Comparison of ENCODE assay signal across 8 cellular contexts in the genomic region with DNA sequence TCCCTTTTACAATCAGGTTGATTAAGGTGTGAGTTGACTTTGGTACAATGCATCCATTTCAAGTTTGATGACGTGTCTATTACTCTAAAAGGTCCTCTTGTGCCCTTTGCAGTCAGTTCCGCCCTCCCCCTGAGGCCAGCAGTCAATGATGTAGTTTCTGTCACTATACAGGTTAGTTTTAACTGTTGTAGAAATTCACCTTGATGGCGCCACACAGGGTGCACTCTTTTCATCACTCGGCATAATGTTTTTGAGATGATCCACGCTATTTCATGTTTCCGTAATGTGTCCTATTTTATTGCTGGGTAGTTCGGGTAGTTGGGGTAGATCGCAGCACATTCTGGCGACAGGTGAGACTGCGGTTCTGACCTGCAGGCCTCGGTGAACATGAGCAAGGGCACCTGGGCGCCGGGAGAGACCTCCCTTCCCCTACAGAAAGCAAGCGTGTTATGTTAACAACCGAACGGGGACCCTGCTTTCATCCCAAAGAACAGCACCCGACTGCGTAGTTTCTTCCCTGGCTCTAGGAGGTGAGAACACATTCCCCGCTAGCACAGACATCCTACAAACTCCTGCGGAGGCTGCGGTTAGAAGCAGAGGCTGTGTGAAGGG.
A peak's percentile ranks its signal among the peaks of the same experiment; 100 is the strongest.
DNase-seq lines count a peak whose midpoint lies in the region; ATAC-seq and TF ChIP-seq lines count a peak whose summit lies in the region.
"Not testable (repeated sequence)": the region's sequence is repeated elsewhere in the genome, so short reads cannot be mapped to it uniquely, and the experiment has no call there.

No MANE protein-coding gene starts in this region.

- H3K4me3 ChIP-seq in CD4-positive, CD25-positive, alpha-beta regulatory T cell (ENCODE audit: low read depth, low read length) = peak overlapping the region; percentile 74
- peak overlapping the region in 2 of 4 donors; percentile 35 to 50 for H3K4me3 ChIP-seq in Peyer's patch
- peak overlapping the region; percentile 42 for H3K4me3 ChIP-seq in epithelial cell of proximal tubule (ENCODE audit: low read depth, low read length)
- not testable (repeated sequence) for H3K4me3 ChIP-seq in mucosa of descending colon

- not testable (repeated sequence) for TF ChIP-seq CTCF in Peyer's patch (IDR thresholded peaks at IDR 0.05); epithelial cell of proximal tubule (conservative IDR thresholded peaks at IDR 0.05; ENCODE audit: low read depth, low read length); mucosa of descending colon (IDR thresholded peaks at IDR 0.05)

- TF ChIP-seq POLR2A in Peyer's patch (IDR thresholded peaks at IDR 0.05) = not testable (repeated sequence)

- H3K27ac ChIP-seq in CD4-positive, CD25-positive, alpha-beta regulatory T cell (ENCODE audit: insufficient read depth, low read length, poor library complexity, severe bottlenecking) = peak overlapping the region; percentile 69
- H3K27ac ChIP-seq in Peyer's patch = peak overlapping the region in 3 of 4 donors; percentile 70 to 78 (median 73)

- not testable (repeated sequence) for DNase-seq in CD4-positive, CD25-positive, alpha-beta regulatory T cell; Peyer's patch; epithelial cell of proximal tubule (ENCODE audit: low read depth); mucosa of descending colon

- not testable (repeated sequence) for H3K4me1 ChIP-seq in CD4-positive, CD25-positive, alpha-beta regulatory T cell (ENCODE audit: control insufficient read depth, insufficient read depth, low read length, poor library complexity, severe bottlenecking); Peyer's patch; mucosa of descending colon (ENCODE audit: low read depth)

- H3K36me3 Mint-ChIP-seq in CD4-positive, CD25-positive, alpha-beta regulatory T cell; activated naive CD8-positive, alpha-beta T cell; stimulated activated memory B cell treated with anti-CD40 and anti-IgM and Interleukin-4, amounts not matched to agents 10 μg/mL and 1 μg/mL and 100 μg/mL, for 72 hours: not testable (repeated sequence)

- peak overlapping the region; percentile 88 to 94 (median 92) for H3K4me3 Mint-ChIP-seq in CD4-positive, CD25-positive, alpha-beta regulatory T cell
- peak overlapping the region; percentile 75 for H3K4me3 Mint-ChIP-seq in activated naive CD8-positive, alpha-beta T cell
- peak overlapping the region; percentile 70 for H3K4me3 Mint-ChIP-seq in stimulated activated memory B cell treated with anti-CD40 and anti-IgM and Interleukin-4, amounts not matched to agents 10 μg/mL and 1 μg/mL and 100 μg/mL, for 72 hours

- H3K9me3 Mint-ChIP-seq in CD4-positive, CD25-positive, alpha-beta regulatory T cell; activated naive CD8-positive, alpha-beta T cell (ENCODE audit: low read depth); stimulated activated memory B cell treated with anti-CD40 and anti-IgM and Interleukin-4, amounts not matched to agents 10 μg/mL and 1 μg/mL and 100 μg/mL, for 72 hours: not testable (repeated sequence)

- not testable (repeated sequence) for H3K27me3 Mint-ChIP-seq in CD4-positive, CD25-positive, alpha-beta regulatory T cell; activated naive CD8-positive, alpha-beta T cell; stimulated activated memory B cell treated with anti-CD40 and anti-IgM and Interleukin-4, amounts not matched to agents 10 μg/mL and 1 μg/mL and 100 μg/mL, for 72 hours

- not testable (repeated sequence) for H3K27me3 ChIP-seq in CD4-positive, CD25-positive, alpha-beta regulatory T cell (ENCODE audit: control insufficient read depth, insufficient read depth, low read length); Peyer's patch

- ATAC-seq in CD4-positive, CD25-positive, alpha-beta regulatory T cell (ENCODE audit: low read depth in 2 of 2) = peak; percentile 7 to 8
- ATAC-seq in GM21515 (IDR thresholded peaks at IDR 0.05; ENCODE audit: unreplicated experiment) = peak; percentile 5
- peak; percentile 14 for ATAC-seq in HG03103 (IDR thresholded peaks at IDR 0.05; ENCODE audit: low read depth, unreplicated experiment)
- peak; percentile 5 for ATAC-seq in mucosa of descending colon
- peak; percentile 67 for ATAC-seq in stimulated activated memory B cell treated with anti-CD40 and anti-IgM and Interleukin-4, amounts not matched to agents 10 μg/mL and 1 μg/mL and 100 μg/mL, for 72 hours

- peak overlapping the region; percentile 94 to 98 (median 97) for H3K27ac Mint-ChIP-seq in CD4-positive, CD25-positive, alpha-beta regulatory T cell
- peak overlapping the region; percentile 98 for H3K27ac Mint-ChIP-seq in activated naive CD8-positive, alpha-beta T cell
- H3K27ac Mint-ChIP-seq in stimulated activated memory B cell treated with anti-CD40 and anti-IgM and Interleukin-4, amounts not matched to agents 10 μg/mL and 1 μg/mL and 100 μg/mL, for 72 hours = peak overlapping the region; percentile 92

- not testable (repeated sequence) for H3K36me3 ChIP-seq in CD4-positive, CD25-positive, alpha-beta regulatory T cell (ENCODE audit: control insufficient read depth, insufficient read depth, low read length); Peyer's patch; mucosa of descending colon (ENCODE audit: low read depth)

- intact Hi-C loops in mucosa of descending colon (cut with DNase I, micrococcal nuclease) = not testable (repeated sequence)

- not testable (repeated sequence) for H3K4me1 Mint-ChIP-seq in CD4-positive, CD25-positive, alpha-beta regulatory T cell; activated naive CD8-positive, alpha-beta T cell (ENCODE audit: low read depth); stimulated activated memory B cell treated with anti-CD40 and anti-IgM and Interleukin-4, amounts not matched to agents 10 μg/mL and 1 μg/mL and 100 μg/mL, for 72 hours

- not testable (repeated sequence) for H3K9me3 ChIP-seq in CD4-positive, CD25-positive, alpha-beta regulatory T cell (ENCODE audit: control insufficient read depth in 2 of 2, low read length in 2 of 2); Peyer's patch; mucosa of descending colon

Comparison
In these comparisons a context has a peak if more than half of its experiments do, and no peak if none do; other contexts are left out.
1. ATAC-seq: peak in every context shown above with its lines; median percentile 67 in stimulated activated memory B cell treated with anti-CD40 and anti-IgM and Interleukin-4, amounts not matched to agents 10 μg/mL and 1 μg/mL and 100 μg/mL, for 72 hours; 14 in HG03103; 8 in CD4-positive, CD25-positive, alpha-beta regulatory T cell; 5 in GM21515; 5 in mucosa of descending colon.